In the genomic region with DNA sequence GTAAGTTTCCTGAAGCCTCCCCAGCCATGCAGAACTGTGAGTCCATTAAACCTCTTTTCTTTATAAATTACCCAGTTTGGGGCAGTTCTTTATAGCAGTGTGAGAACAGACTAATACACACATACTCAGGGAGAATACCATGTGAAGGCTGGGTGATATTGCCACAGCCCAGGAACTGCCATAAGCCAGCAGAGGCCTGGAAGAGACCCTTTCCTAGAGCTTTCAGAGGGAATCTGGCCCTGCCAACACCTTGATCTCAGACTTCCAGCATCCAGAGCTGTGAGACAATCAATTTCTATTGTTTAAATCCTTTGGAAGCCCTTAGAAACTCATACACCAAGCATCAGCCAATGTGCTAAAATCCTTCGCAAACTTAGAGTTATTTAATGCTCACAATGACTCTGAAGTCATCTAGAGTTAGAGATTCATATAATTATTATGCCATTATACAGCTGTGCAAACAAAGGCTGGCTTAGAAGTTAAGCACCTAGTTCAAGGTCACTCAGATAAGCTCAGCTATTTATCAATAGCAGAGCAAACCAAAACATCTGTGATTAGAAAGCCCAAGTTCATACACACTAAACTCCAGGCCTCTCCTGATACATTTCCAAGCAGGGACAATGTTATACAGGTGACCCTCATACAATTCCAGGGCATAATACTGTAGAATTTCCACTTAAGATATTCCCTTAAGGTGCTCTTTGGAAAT, we compare ENCODE assay signal across 23 cellular contexts.
DNase-seq lines count a peak whose midpoint lies in the region; ATAC-seq, FAIRE-seq and TF ChIP-seq lines count a peak whose summit lies in the region.
"Had no signal": no experiment of that assay in that cellular context is flagged by ENCODE, and none has a peak within 500 bp of the region (broad histone marks: within the 10 kb centered on the region; RNA-seq: fewer than 3 reads in every experiment).

No MANE protein-coding gene starts in this region.

- H3K36me3 ChIP-seq in PC-3 (ENCODE audit: low read depth, low read length) (no peaks in the 10 kb centered on the region), esophagus muscularis mucosa (no peaks in the 10 kb centered on the region), right lobe of liver (no peaks in the 10 kb centered on the region), testis (ENCODE audit: low read depth, missing control alignments) (no peaks in the 10 kb centered on the region)
- H3K36me3 ChIP-seq: BE2C had no signal

- H3K9ac ChIP-seq in PC-3 (ENCODE audit: low read length), result no peak overlapping the region

- H3K4me1 ChIP-seq in PC-3 (ENCODE audit: insufficient read depth, low read length) (peaks cover 6% of the 10 kb centered on the region; the same call in 1 of the 2 replicates), esophagus muscularis mucosa (no peaks in the 10 kb centered on the region), right lobe of liver (peaks cover 0 to 4% (median 0%) of the 10 kb centered on the region in 4 donors), testis (no peaks in the 10 kb centered on the region)
- H3K4me1 ChIP-seq: BE2C had no signal

- H3K9me3 ChIP-seq in PC-3 (ENCODE audit: low read length) (no peaks in the 10 kb centered on the region), esophagus muscularis mucosa (no peaks in the 10 kb centered on the region), right lobe of liver (no peaks in the 10 kb centered on the region), testis (no peaks in the 10 kb centered on the region)
- H3K9me3 ChIP-seq: BE2C had no signal

- no peak for TF ChIP-seq CTCF in 22Rv1 (IDR thresholded peaks at IDR 0.05)
- no peak for TF ChIP-seq CTCF in PC-3 (conservative IDR thresholded peaks at IDR 0.05; ENCODE audit: low read depth, low read length)
- TF ChIP-seq CTCF in esophagus muscularis mucosa (IDR thresholded peaks at IDR 0.05), result no peak
- no peak for TF ChIP-seq CTCF in right lobe of liver (IDR thresholded peaks at IDR 0.05)
- no peak for TF ChIP-seq CTCF in testis (IDR thresholded peaks at IDR 0.05)

- no peak overlapping the region for H3K27ac Mint-ChIP-seq in T-cell
- H3K27ac Mint-ChIP-seq: CD4-positive, CD25-positive, alpha-beta regulatory T cell; CD8-positive, alpha-beta memory T cell; HFFc6 had no signal

- no peak for FAIRE-seq in RCC 7860 (lab: Jason Lieb, UNC)
- FAIRE-seq: A204.1, K562 had no signal

- 95% methylated on average over 1 of the region's 1 CpG for WGBS in esophagus muscularis mucosa
- WGBS in right lobe of liver (ENCODE audit: insufficient coverage, low coverage, low lambda C conversion rate, missing lambda C conversion rate), result 54% methylated on average over 1 of the region's 1 CpG
- 50 to 79% methylated on average over 1 of the region's 1 CpG for WGBS in testis, 2 donors

- H3K4me1 Mint-ChIP-seq in T-cell, result no peaks in the 10 kb centered on the region
- H3K4me1 Mint-ChIP-seq: CD4-positive, CD25-positive, alpha-beta regulatory T cell; CD8-positive, alpha-beta memory T cell had no signal

- no peaks in the 10 kb centered on the region for H3K79me2 ChIP-seq in PC-3 (ENCODE audit: low read length)

- TF ChIP-seq POLR2A in esophagus muscularis mucosa (IDR thresholded peaks at IDR 0.05; ENCODE audit: low read depth) (no peak), right lobe of liver (IDR thresholded peaks at IDR 0.05) (no peak), testis (IDR thresholded peaks at IDR 0.05) (no peak)

- H3K4me3 ChIP-seq in PC-3 (ENCODE audit: low read length) (no peak overlapping the region), esophagus muscularis mucosa (no peak overlapping the region), right lobe of liver (no peak overlapping the region), testis (no peak overlapping the region)
- H3K4me3 ChIP-seq: K562 had no signal

- no peaks in the 10 kb centered on the region for H3F3A ChIP-seq in PC-3 (ENCODE audit: low read length, unreplicated experiment)

- H3K9me3 Mint-ChIP-seq in T-cell, result peaks cover 0 to 3% (median 0%) of the 10 kb centered on the region in 3 donors
- H3K9me3 Mint-ChIP-seq: HFFc6 had no signal

- BruUV-seq in PC-3 (replicated peaks; lab: Mats Ljungman, UMichigan), result no TSS peak

- no peaks in the 10 kb centered on the region for H3K9me2 ChIP-seq in PC-3 (replicated peaks; ENCODE audit: low read length)

- H3K27me3 ChIP-seq in PC-3 (ENCODE audit: low read length), result peaks cover 23% of the 10 kb centered on the region
- H3K27me3 ChIP-seq in esophagus muscularis mucosa, result no peaks in the 10 kb centered on the region
- no peaks in the 10 kb centered on the region for H3K27me3 ChIP-seq in right lobe of liver
- H3K27me3 ChIP-seq in testis, result no peaks in the 10 kb centered on the region
- H3K27me3 ChIP-seq: BE2C had no signal

- H2AFZ ChIP-seq in PC-3 (ENCODE audit: low read length), result no peak overlapping the region

- peaks cover 3% of the 10 kb centered on the region in 2 donors for H3K27me3 Mint-ChIP-seq in T-cell
- H3K27me3 Mint-ChIP-seq: CD4-positive, CD25-positive, alpha-beta regulatory T cell; CD8-positive, alpha-beta memory T cell had no signal

- intact Hi-C loops in PC-3 (cut with micrococcal nuclease) (loop anchor here (10.0 kb wide), 1 partner anchor 92 kb away; no protein-coding TSS in a partner anchor), esophagus muscularis mucosa (cut with DNase I) (no loop called here), right lobe of liver (cut with DNase I) (no loop called here), testis (cut with DNase I; ENCODE audit: low total_unique reads) (no loop called here)

- no peaks in the 10 kb centered on the region for H3K36me3 Mint-ChIP-seq in T-cell
- H3K36me3 Mint-ChIP-seq: CD4-positive, CD25-positive, alpha-beta regulatory T cell; CD8-positive, alpha-beta memory T cell had no signal

- H4K20me1 ChIP-seq in PC-3 (ENCODE audit: low read length), result no peaks in the 10 kb centered on the region

- peak; percentile 22; the same call in 1 of the 2 replicates for ATAC-seq in PC-3
- ATAC-seq in right lobe of liver, result peak in 3 of 4 donors; percentile 42 to 65 (median 55)
- no peak for ATAC-seq in T-cell (replicated peaks in 1 of 4)
- ATAC-seq: HCT116, K562 had no signal

- no peak overlapping the region for H3K4me3 Mint-ChIP-seq in T-cell
- H3K4me3 Mint-ChIP-seq: CD4-positive, CD25-positive, alpha-beta regulatory T cell; CD8-positive, alpha-beta memory T cell; HFFc6 had no signal

- DNase-seq in PC-3 (no peak), esophagus muscularis mucosa (ENCODE audit: extremely low spot score) (peak; percentile 68), right lobe of liver (no peak), T-cell (no peak), testis (no peak), RCC 7860 (ENCODE audit: low spot score) (no peak)
- DNase-seq: ACHN; BE2C; C1 segment of cervical spinal cord; CD4-positive, CD25-positive, alpha-beta regulatory T cell; CD8-positive, alpha-beta memory T cell; COR-L47; DMS 273 treated with DMSO at 0.1 percent for 48 hours; DMS79 treated with DMSO at 0.1 percent for 48 hours; GF-D8; GOT3; H7; HFFc6; IMR-90 had no signal

- POLR2A ChIA-PET in PC-3 (lab: Charles Lee; ENCODE audit: unreplicated experiment) (no interaction called here), T-cell (lab: Charles Lee) (no interaction called here)

- no peak overlapping the region for H3K4me2 ChIP-seq in PC-3 (ENCODE audit: low read length)

- CTCF ChIA-PET in PC-3 (lab: Charles Lee) (no interaction called here), T-cell (lab: Charles Lee) (no interaction called here)

- H3K27ac ChIP-seq in 22Rv1 (peak overlapping the region; percentile 24), PC-3 (ENCODE audit: low read length) (no peak overlapping the region), esophagus muscularis mucosa (replicated peaks in 1 of 4) (no peak overlapping the region), right lobe of liver (no peak overlapping the region), testis (no peak overlapping the region)

- no peak for TF ChIP-seq EP300 in esophagus muscularis mucosa (IDR thresholded peaks at IDR 0.05)

Comparison
In these comparisons a context has a peak if more than half of its experiments do, and no peak if none do; other contexts are left out.
1. ATAC-seq: peak in PC-3 (single experiment) and right lobe of liver (3 of 4); none in T-cell (0 of 4).